10 cellular contexts compared by ENCODE assay signal in genomic region chr6:138795809-138796469, GRCh38. TPM values are rescaled to one million over a fixed set of nuclear protein-coding genes. Genes with fewer than 3 reads are reported as not detected.
A peak's percentile ranks its signal among the peaks of the same experiment; 100 is the strongest.
DNase-seq lines count a peak whose midpoint lies in the region; ATAC-seq, FAIRE-seq and TF ChIP-seq lines count a peak whose summit lies in the region.
"Had no signal": no experiment of that assay in that cellular context is flagged by ENCODE, and none has a peak within 500 bp of the region (broad histone marks: within the 10 kb centered on the region; RNA-seq: fewer than 3 reads in every experiment).

TSS of gene ECT2L (plus strand) at chr6:138796087. CDS start at chr6:138813275, 17,188 bp downstream.

- H3K27ac ChIP-seq in HepG2 (ENCODE audit: extremely low read length, insufficient read depth, low read length) (no peak within 1 kb of the TSS), subcutaneous abdominal adipose tissue (ENCODE audit: low read depth, low read length) (peak within 1 kb of the TSS; percentile 60)

- no peaks in the 10 kb centered on the region for H3K36me3 ChIP-seq in MG63
- no peaks in the 10 kb centered on the region for H3K36me3 ChIP-seq in HepG2 (replicated peaks in 1 of 2; ENCODE audit: control insufficient read depth in 1 of 2, insufficient read depth in 2 of 2, low read length in 2 of 2)
- peaks cover 11 to 18% (median 13%) of the 10 kb centered on the region in 5 donors for H3K36me3 ChIP-seq in subcutaneous abdominal adipose tissue (ENCODE audit: control insufficient read depth in 5 of 5, insufficient read depth in 5 of 5, low read length in 5 of 5)

- BruUV-seq in HepG2 (replicated peaks; lab: Mats Ljungman, UMichigan): no TSS peak

- H3K4me1 ChIP-seq in HepG2 (ENCODE audit: insufficient read depth, low read length) (no peaks in the 10 kb centered on the region), subcutaneous abdominal adipose tissue (ENCODE audit: control insufficient read depth in 5 of 5, insufficient read depth in 5 of 5, low read length in 5 of 5) (peaks cover 0 to 15% (median 10%) of the 10 kb centered on the region in 5 donors)

- TF ChIP-seq EP300 in HepG2 (IDR thresholded peaks at IDR 0.05; ENCODE audit: low read depth in 2 of 2, low read length in 2 of 2): no peak
- TF ChIP-seq EP300 in HepG2 (CRISPR knock-in tag; IDR thresholded peaks at IDR 0.05; ENCODE audit: borderline replicate concordance): no peak

- H3K27me3 ChIP-seq in MG63 (no peaks in the 10 kb centered on the region), HepG2 (ENCODE audit: control insufficient read depth in 1 of 2, insufficient read depth in 2 of 2, low read length in 2 of 2) (no peaks in the 10 kb centered on the region), subcutaneous abdominal adipose tissue (ENCODE audit: control insufficient read depth in 5 of 5, insufficient read depth in 4 of 5, low read length in 5 of 5) (no peaks in the 10 kb centered on the region)

- ATAC-seq in HepG2: no peak; the same call in 2 of the 3 replicates
- ATAC-seq in HG03520 (IDR thresholded peaks at IDR 0.05; ENCODE audit: unreplicated experiment): no peak
- no peak for ATAC-seq in GM21528 (IDR thresholded peaks at IDR 0.05; ENCODE audit: low FRiP score, unreplicated experiment)
- ATAC-seq: HCT116 had no signal

- no peaks in the 10 kb centered on the region for H3K9me3 ChIP-seq in MG63
- H3K9me3 ChIP-seq in HepG2 (ENCODE audit: low read length): no peaks in the 10 kb centered on the region
- no peaks in the 10 kb centered on the region for H3K9me3 ChIP-seq in subcutaneous abdominal adipose tissue (ENCODE audit: control insufficient read depth in 5 of 5, low read length in 5 of 5)

- DNase-seq in MG63: peak; percentile 84
- peak; percentile 87 for DNase-seq in ecto neural progenitor cell (ENCODE audit: low spot score)
- DNase-seq in HepG2 (ENCODE audit: low spot score): no peak
- no peak for DNase-seq in NCI-H2107 (lab: John Stamatoyannopoulos, UW)
- no peak for DNase-seq in stimulated activated naive CD4-positive, alpha-beta T cell (lab: John Stamatoyannopoulos, UW)

- POLR2A ChIA-PET in HepG2 (lab: Yijun Ruan, JAX): no interaction called here

- no peak for TF ChIP-seq POLR2A in HepG2 (IDR thresholded peaks at IDR 0.05; ENCODE audit: insufficient read depth in 1 of 2, low read depth in 2 of 2, low read length in 2 of 2)

- FAIRE-seq in HepG2 (lab: Jason Lieb, UNC): no peak

- no peak within 1 kb of the TSS for H2AFZ ChIP-seq in HepG2 (ENCODE audit: low read length)

- TF ChIP-seq CTCF in HepG2 (CRISPR knock-in tag; IDR thresholded peaks at IDR 0.05): no peak

- H4K20me1 ChIP-seq in HepG2 (ENCODE audit: insufficient read depth, low read length): no peaks in the 10 kb centered on the region

- TF ChIP-seq RAD21 in HepG2 (CRISPR knock-in tag; IDR thresholded peaks at IDR 0.05): no peak

- intact Hi-C loops in HepG2 (cut with micrococcal nuclease; ENCODE audit: unreplicated experiment): no loop called here

- no peaks in the 10 kb centered on the region for H3K79me2 ChIP-seq in HepG2 (ENCODE audit: insufficient read depth, low read length)

- no peak within 1 kb of the TSS for H3K9ac ChIP-seq in HepG2 (ENCODE audit: insufficient read depth, low read depth, low read length)
- peak within 1 kb of the TSS in 4 of 5 donors; percentile 61 to 87 (median 77) for H3K9ac ChIP-seq in subcutaneous abdominal adipose tissue (ENCODE audit: low read length in 5 of 5)

- CTCF ChIA-PET in HepG2 (lab: Yijun Ruan, JAX; ENCODE audit: low intra/inter-chr PET ratio, low total read pairs): no interaction called here

- in situ Hi-C loops in HepG2 (cut with HindIII; ENCODE audit: extremely low pct_ligation_motif_present, low pct_unique_long_range_greater_than_20kb): no loop called here

- H3K4me2 ChIP-seq in HepG2 (ENCODE audit: low read depth, low read length): no peak within 1 kb of the TSS

- peak within 1 kb of the TSS; percentile 46 for H3K4me3 ChIP-seq in MG63
- H3K4me3 ChIP-seq in HepG2 (replicated peaks in 1 of 3; ENCODE audit: insufficient read depth in 1 of 3, low read depth in 2 of 3, low read length in 3 of 3): no peak within 1 kb of the TSS
- peak within 1 kb of the TSS; percentile 58 to 69 (median 63) for H3K4me3 ChIP-seq in subcutaneous abdominal adipose tissue (ENCODE audit: low read depth in 1 of 5, low read length in 5 of 5)

- WGBS in HepG2 (ENCODE audit: low lambda C conversion rate): 90% methylated on average over 37 of the region's 48 CpGs

TF ChIP-seq in HepG2, 621 proteins besides CTCF, POLR2A, EP300 and RAD21:
- TF ChIP-seq GFI1 (CRISPR knock-in tag; IDR thresholded peaks at IDR 0.05; ENCODE audit: borderline replicate concordance) (no peak), AGO2 (optimal IDR thresholded peaks at IDR 0.05; ENCODE audit: low read depth, low read length) (peak; percentile 51), TFDP2 (CRISPR knock-in tag; IDR thresholded peaks at IDR 0.05) (no peak), ONECUT2 (CRISPR knock-in tag; IDR thresholded peaks at IDR 0.05) (no peak), PPARG (CRISPR knock-in tag; conservative IDR thresholded peaks at IDR 0.05) (no peak)
TF ChIP-seq in HepG2: peak in this region for 1.

RNA-seq across cellular contexts. Expression of gene ECT2L, which starts in this region (rescaled TPM):
- total RNA-seq in MG63 (2014; rRNA removed; shearing (Covaris generic); ENCODE audit: low replicate concordance): not detected in 2 replicates
- total RNA-seq in HepG2 (2016; rRNA removed; fragmentation: Illumina TruSeq; extraction: Trizol): not detected in 2 replicates
- 0.10 TPM in 1 of 2 replicates, not detected in the other for total RNA-seq in HepG2 (2016; cell fraction: cytosol; rRNA removed; fragmentation: Illumina TruSeq; extraction: Trizol; ENCODE audit: low read depth)
- not detected in 2 replicates for total RNA-seq in HepG2 (2016; cell fraction: insoluble cytoplasmic fraction; rRNA removed; fragmentation: Illumina TruSeq; extraction: Trizol)
- not detected in 2 replicates for total RNA-seq in HepG2 (2016; cell fraction: membrane; rRNA removed; fragmentation: Illumina TruSeq; extraction: Trizol)
- total RNA-seq in HepG2 (2016; cell fraction: nucleus; rRNA removed; fragmentation: Illumina TruSeq; extraction: Trizol): not detected in 2 replicates
- polyA plus RNA-seq in HepG2 (2011; rRNA removed): 0.05 and 0.12 TPM in 2 replicates
- not detected in 2 replicates for polyA plus RNA-seq in HepG2 (2011; cell fraction: cytosol; rRNA removed)
- polyA plus RNA-seq in HepG2 (2011; cell fraction: nucleus; rRNA removed): 0.10 TPM in 2 replicates
- 0.05 and 0.08 TPM in 2 replicates for polyA plus RNA-seq in HepG2 (2012)
- not detected in 2 replicates for polyA plus RNA-seq in HepG2 (2016; cell fraction: cytosol; fragmentation: Illumina TruSeq; extraction: Trizol; ENCODE audit: low read depth)
- polyA plus RNA-seq in HepG2 (2016; cell fraction: insoluble cytoplasmic fraction; fragmentation: Illumina TruSeq; extraction: Trizol; ENCODE audit: low read depth): not detected in 2 replicates
- polyA plus RNA-seq in HepG2 (2016; cell fraction: membrane; fragmentation: Illumina TruSeq; extraction: Trizol; ENCODE audit: low read depth): not detected in 2 replicates
- polyA plus RNA-seq in HepG2 (2016; cell fraction: nucleus; fragmentation: Illumina TruSeq; extraction: Trizol; ENCODE audit: insufficient read depth, low read depth): not detected in 2 replicates
- polyA minus RNA-seq in HepG2 (2011; rRNA and poly(A)+ RNA removed; ENCODE audit: low replicate concordance): not detected in 2 replicates
- not detected in 2 replicates for polyA minus RNA-seq in HepG2 (2011; cell fraction: cytosol; rRNA and poly(A)+ RNA removed)
- polyA minus RNA-seq in HepG2 (2011; cell fraction: nucleus; rRNA and poly(A)+ RNA removed): 0.26 TPM in 1 of 2 replicates, not detected in the other
- total RNA-seq: T-helper 1 cell treated with Interleukin-12 subunit alpha and Interleukin-12 subunit beta and Interleukin-4 antibody, amounts not matched to agents 30 ng/mL and 1 ng/mL, for 36 hours had no signal

Comparison
In these comparisons a context has a peak if more than half of its experiments do, and no peak if none do; other contexts are left out.
1. Peak in DNase-seq and H3K4me3 ChIP-seq in MG63; RNA of the gene not detected or under 1 TPM.
2. H3K4me3 ChIP-seq: peak in subcutaneous abdominal adipose tissue (5 of 5); none in HepG2 (0 of 3).